In genomic region chr9:12908910-12909309, GRCh38 we compare ENCODE assay signal across 20 cellular contexts.
DNase-seq lines count a peak whose midpoint lies in the region; ATAC-seq, FAIRE-seq and TF ChIP-seq lines count a peak whose summit lies in the region.
"Had no signal": no experiment of that assay in that cellular context is flagged by ENCODE, and none has a peak within 500 bp of the region (broad histone marks: within the 10 kb centered on the region; RNA-seq: fewer than 3 reads in every experiment).

No MANE protein-coding gene starts in this region.

- H3K9me3 Mint-ChIP-seq in Calu3 (ENCODE audit: low read depth, unreplicated experiment), result no peaks in the 10 kb centered on the region
- H3K9me3 Mint-ChIP-seq: HFFc6 had no signal

- CTCF ChIA-PET in Calu3 (lab: Charles Lee), result no interaction called here

- ATAC-seq in HG02798 (IDR thresholded peaks at IDR 0.05; ENCODE audit: poor library complexity, unreplicated experiment), result no peak
- ATAC-seq in HG02610 (IDR thresholded peaks at IDR 0.05; ENCODE audit: unreplicated experiment), result no peak
- ATAC-seq in HG03469 (IDR thresholded peaks at IDR 0.05; ENCODE audit: unreplicated experiment), result no peak
- ATAC-seq: A549 had no signal

- H3K4me1 ChIP-seq in tibial artery, result no peaks in the 10 kb centered on the region
- H3K4me1 ChIP-seq: A549 had no signal

- H3K36me3 ChIP-seq in bronchial epithelial cell (ENCODE audit: control insufficient read depth, insufficient read depth, low read length), result no peaks in the 10 kb centered on the region
- H3K36me3 ChIP-seq in tibial artery, result no peaks in the 10 kb centered on the region

- intact Hi-C loops in Calu3 (cut with micrococcal nuclease; ENCODE audit: unreplicated experiment), result no loop called here
- intact Hi-C loops in tibial artery (cut with DNase I; ENCODE audit: low total_unique reads), result no loop called here

- FAIRE-seq in bronchial epithelial cell (lab: Jason Lieb, UNC), result no peak

- DNase-seq in Calu3 (peak; percentile 37), DMS53 treated with DMSO at 0.1 percent for 48 hours (lab: John Stamatoyannopoulos, UW; ENCODE audit: unreplicated experiment) (peak; percentile 0), NCI-H526 (lab: John Stamatoyannopoulos, UW) (peak; percentile 72 to 79), bronchial epithelial cell (ENCODE audit: low read depth) (peak; percentile 7), tibial artery (no peak)
- DNase-seq: CD4-positive, alpha-beta memory T cell; DMS79 treated with DMSO at 0.1 percent for 48 hours; H7; HFFc6; Kasumi-1; NCI-H1092 treated with DMSO at 0.1 percent for 48 hours; NCI-H1694 treated with DMSO at 0.1 percent for 48 hours; NCI-H2171; NCI-H446; T-helper 2 cell had no signal

- no peaks in the 10 kb centered on the region for H3K4me1 Mint-ChIP-seq in Calu3 (ENCODE audit: low read depth, unreplicated experiment)
- H3K4me1 Mint-ChIP-seq: CD4-positive, alpha-beta memory T cell; IgD-negative memory B cell had no signal

- H3K27ac ChIP-seq in tibial artery, result no peak overlapping the region
- H3K27ac ChIP-seq: A549 had no signal

- BruUV-seq in Calu3 (replicated peaks; lab: Mats Ljungman, UMichigan), result no TSS peak

- no peaks in the 10 kb centered on the region for H3K27me3 ChIP-seq in bronchial epithelial cell (ENCODE audit: control insufficient read depth, insufficient read depth, low read length)
- no peaks in the 10 kb centered on the region for H3K27me3 ChIP-seq in tibial artery

- H3K4me3 ChIP-seq in bronchial epithelial cell (ENCODE audit: low read depth, low read length), result no peak overlapping the region
- H3K4me3 ChIP-seq in tibial artery, result no peak overlapping the region
- H3K4me3 ChIP-seq: A549 had no signal

- TF ChIP-seq CTCF in Calu3 (IDR thresholded peaks at IDR 0.05; ENCODE audit: unreplicated experiment), result no peak
- TF ChIP-seq CTCF in bronchial epithelial cell (IDR thresholded peaks at IDR 0.05; ENCODE audit: insufficient read depth, low read length, severe bottlenecking), result no peak
- no peak for TF ChIP-seq CTCF in tibial artery (IDR thresholded peaks at IDR 0.05)

- H3K27me3 Mint-ChIP-seq in Calu3 (ENCODE audit: unreplicated experiment), result no peaks in the 10 kb centered on the region
- H3K27me3 Mint-ChIP-seq: CD4-positive, alpha-beta memory T cell; IgD-negative memory B cell had no signal

- no peak overlapping the region for H3K27ac Mint-ChIP-seq in Calu3 (ENCODE audit: unreplicated experiment)
- H3K27ac Mint-ChIP-seq: CD4-positive, alpha-beta memory T cell; HFFc6; IgD-negative memory B cell had no signal

- no peaks in the 10 kb centered on the region for H3K9me3 ChIP-seq in tibial artery
- H3K9me3 ChIP-seq: A549 had no signal

- peaks cover 5% of the 10 kb centered on the region for H3K36me3 Mint-ChIP-seq in Calu3 (ENCODE audit: insufficient read depth, unreplicated experiment)
- H3K36me3 Mint-ChIP-seq: CD4-positive, alpha-beta memory T cell had no signal

- H3K4me3 Mint-ChIP-seq in Calu3 (ENCODE audit: low read depth, unreplicated experiment), result no peak overlapping the region
- H3K4me3 Mint-ChIP-seq: CD4-positive, alpha-beta memory T cell; HFFc6; IgD-negative memory B cell had no signal

Comparison
In these comparisons a context has a peak if more than half of its experiments do, and no peak if none do; other contexts are left out.
1. DNase-seq: peak in Calu3 (single experiment), DMS53 treated with DMSO at 0.1 percent for 48 hours (single experiment), NCI-H526 (2 of 2) and bronchial epithelial cell (single experiment); none in tibial artery (0 of 2).